Comparison of ENCODE assay signal across 39 cellular contexts in genomic region chr20:987677-988076, GRCh38. TPM values are rescaled to one million over a fixed set of nuclear protein-coding genes. Genes with fewer than 3 reads are reported as not detected.
"Had no signal": no experiment of that assay in that cellular context is flagged by ENCODE, and none has a peak within 500 bp of the region (broad histone marks: within the 10 kb centered on the region; RNA-seq: fewer than 3 reads in every experiment).

No MANE protein-coding gene starts in this region.

- H3K9me3 Mint-ChIP-seq: activated B cell treated with CpG ODN at 0.5 μM for 24 hours; activated CD4-positive, alpha-beta memory T cell treated with anti-CD3 and anti-CD28 coated beads for 36 hours; activated CD4-positive, alpha-beta T cell treated with anti-CD3 and anti-CD28 coated beads, Interleukin-2, amount 10 ng/mL, durations not matched to agents 24 days and 14 days; activated CD8-positive, alpha-beta T cell treated with anti-CD3 and anti-CD28 coated beads for 36 hours; activated naive CD4-positive, alpha-beta T cell treated with anti-CD3 and anti-CD28 coated beads for 36 hours; activated naive CD8-positive, alpha-beta T cell treated with anti-CD3 and anti-CD28 coated beads for 36 hours; activated T-cell treated with anti-CD3 and anti-CD28 coated beads, Interleukin-2, amount 50 U/mL, for 4 hours; activated T-cell treated with anti-CD3 and anti-CD28 coated beads, Interleukin-2, amount 50 U/mL, for 72 hours; activated T-helper 1 cell treated with anti-CD3 and anti-CD28 coated beads, Interleukin-12 subunit alpha, Interleukin-12 subunit beta, Interleukin-2, Interleukin-4 antibody, amounts not matched to agents 30 ng/mL and 10 ng/mL and 1 ng/mL, durations not matched to agents 14 hours and 24 hours and 36 hours; activated T-helper 17 cell treated with anti-CD3 and anti-CD28 coated beads, Interleukin-2, amount 50 U/mL, for 72 hours; T-helper 1 cell treated with Interleukin-12 subunit alpha and Interleukin-12 subunit beta and Interleukin-4 antibody, amounts not matched to agents 30 μg/mL and 1 μg/mL, for 36 hours; T-helper 2 cell treated with Interferon-gamma antibody and Interleukin-4, amounts not matched to agents 5 μg/mL and 100 μg/mL, for 36 hours had no signal

- H3K9me3 ChIP-seq: adrenal gland, body of pancreas had no signal

- ATAC-seq: activated naive CD4-positive, alpha-beta T cell treated with anti-CD3 and anti-CD28 coated beads, Interleukin-2, amount 50 U/mL, for 72 hours; activated T-cell treated with anti-CD3 and anti-CD28 coated beads, Interleukin-2, amount 50 U/mL, for 4 hours; activated T-helper 17 cell treated with anti-CD3 and anti-CD28 coated beads, Interleukin-2, amount 50 U/mL, for 72 hours; body of pancreas had no signal

- H3K4me1 ChIP-seq: adrenal gland, body of pancreas had no signal

- H3K4me3 Mint-ChIP-seq: activated B cell treated with CpG ODN at 0.5 μM for 24 hours; activated CD4-positive, alpha-beta memory T cell treated with anti-CD3 and anti-CD28 coated beads for 36 hours; activated CD4-positive, alpha-beta T cell treated with anti-CD3 and anti-CD28 coated beads, Interleukin-2, amount 10 ng/mL, durations not matched to agents 24 days and 14 days; activated CD8-positive, alpha-beta T cell treated with anti-CD3 and anti-CD28 coated beads for 36 hours; activated naive CD4-positive, alpha-beta T cell treated with anti-CD3 and anti-CD28 coated beads for 36 hours; activated naive CD8-positive, alpha-beta T cell treated with anti-CD3 and anti-CD28 coated beads for 36 hours; activated T-cell treated with anti-CD3 and anti-CD28 coated beads, Interleukin-2, amount 50 U/mL, for 4 hours; activated T-cell treated with anti-CD3 and anti-CD28 coated beads, Interleukin-2, amount 50 U/mL, for 72 hours; activated T-helper 1 cell treated with anti-CD3 and anti-CD28 coated beads, Interleukin-12 subunit alpha, Interleukin-12 subunit beta, Interleukin-2, Interleukin-4 antibody, amounts not matched to agents 30 ng/mL and 10 ng/mL and 1 ng/mL, durations not matched to agents 14 hours and 24 hours and 36 hours; activated T-helper 17 cell treated with anti-CD3 and anti-CD28 coated beads, Interleukin-2, amount 50 U/mL, for 72 hours; T-helper 1 cell treated with Interleukin-12 subunit alpha and Interleukin-12 subunit beta and Interleukin-4 antibody, amounts not matched to agents 30 μg/mL and 1 μg/mL, for 36 hours; T-helper 2 cell treated with Interferon-gamma antibody and Interleukin-4, amounts not matched to agents 5 μg/mL and 100 μg/mL, for 36 hours had no signal

- H3K4me1 Mint-ChIP-seq: activated B cell treated with CpG ODN at 0.5 μM for 24 hours; activated CD4-positive, alpha-beta T cell treated with anti-CD3 and anti-CD28 coated beads, Interleukin-2, amount 10 ng/mL, durations not matched to agents 24 days and 14 days; activated T-helper 17 cell treated with anti-CD3 and anti-CD28 coated beads, Interleukin-2, amount 50 U/mL, for 72 hours had no signal

- DNase-seq: activated B cell treated with CpG ODN at 0.5 μM for 24 hours; activated CD4-positive, alpha-beta memory T cell treated with anti-CD3 and anti-CD28 coated beads for 36 hours; activated CD4-positive, alpha-beta T cell treated with anti-CD3 and anti-CD28 coated beads for 4 hours; activated CD4-positive, alpha-beta T cell treated with anti-CD3 and anti-CD28 coated beads, Interleukin-2, amount 10 ng/mL, durations not matched to agents 24 days and 14 days; activated CD4-positive, alpha-beta T cell treated with anti-CD3 and anti-CD28 coated beads, Interleukin-2, amount 50 U/mL, for 1 hour; activated CD4-positive, alpha-beta T cell treated with anti-CD3 and anti-CD28 coated beads, Interleukin-2, amount 50 U/mL, for 4 hours; activated CD4-positive, CD25-positive, alpha-beta regulatory T cell treated with anti-CD3 and anti-CD28 coated beads, Interleukin-2, amount 50 U/mL, for 72 hours; activated CD8-positive, alpha-beta memory T cell treated with anti-CD3 and anti-CD28 coated beads, Interleukin-2, amount 50 U/mL, for 4 hours; activated effector memory CD4-positive, alpha-beta T cell treated with anti-CD3 and anti-CD28 coated beads, Interleukin-2, amount 50 U/mL, for 16 hours; activated gamma-delta T cell treated with Interleukin-2 at 50 U/mL for 16 hours; activated naive CD4-positive, alpha-beta T cell; activated naive CD4-positive, alpha-beta T cell treated with anti-CD3 and anti-CD28 coated beads for 36 hours; activated naive CD4-positive, alpha-beta T cell treated with anti-CD3 and anti-CD28 coated beads, Interleukin-2, amount 50 U/mL, for 16 hours; activated naive CD8-positive, alpha-beta T cell treated with anti-CD3 and anti-CD28 coated beads for 36 hours; activated T-cell treated with anti-CD3 and anti-CD28 coated beads for 4 hours; activated T-cell treated with anti-CD3 and anti-CD28 coated beads, Interleukin-2, amount 50 U/mL, for 1 hour; activated T-cell treated with anti-CD3 and anti-CD28 coated beads, Interleukin-2, amount 50 U/mL, for 4 hours; activated T-cell treated with anti-CD3 and anti-CD28 coated beads, Interleukin-2, amount 50 U/mL, for 72 hours; adrenal gland; amniotic stem cell; body of pancreas; brain microvascular endothelial cell; caudate nucleus; T-helper 1 cell; T-helper 2 cell; T-helper 9 cell had no signal

- H3K4me3 ChIP-seq: adrenal gland, body of pancreas, cardiac muscle cell had no signal

- H3K27me3 ChIP-seq: cardiac muscle cell had no signal

- H3K27ac Mint-ChIP-seq: activated B cell treated with CpG ODN at 0.5 μM for 24 hours; activated CD4-positive, alpha-beta memory T cell treated with anti-CD3 and anti-CD28 coated beads for 36 hours; activated CD4-positive, alpha-beta T cell treated with anti-CD3 and anti-CD28 coated beads, Interleukin-2, amount 10 ng/mL, durations not matched to agents 24 days and 14 days; activated CD8-positive, alpha-beta T cell treated with anti-CD3 and anti-CD28 coated beads for 36 hours; activated naive CD4-positive, alpha-beta T cell treated with anti-CD3 and anti-CD28 coated beads for 36 hours; activated naive CD8-positive, alpha-beta T cell treated with anti-CD3 and anti-CD28 coated beads for 36 hours; activated T-cell treated with anti-CD3 and anti-CD28 coated beads, Interleukin-2, amount 50 U/mL, for 72 hours; activated T-helper 1 cell treated with anti-CD3 and anti-CD28 coated beads, Interleukin-12 subunit alpha, Interleukin-12 subunit beta, Interleukin-2, Interleukin-4 antibody, amounts not matched to agents 30 ng/mL and 10 ng/mL and 1 ng/mL, durations not matched to agents 14 hours and 24 hours and 36 hours; activated T-helper 17 cell treated with anti-CD3 and anti-CD28 coated beads, Interleukin-2, amount 50 U/mL, for 72 hours; T-helper 1 cell treated with Interleukin-12 subunit alpha and Interleukin-12 subunit beta and Interleukin-4 antibody, amounts not matched to agents 30 μg/mL and 1 μg/mL, for 36 hours; T-helper 2 cell treated with Interferon-gamma antibody and Interleukin-4, amounts not matched to agents 5 μg/mL and 100 μg/mL, for 36 hours had no signal

- FAIRE-seq: astrocyte, bronchial epithelial cell, TTC549 had no signal

- H3K36me3 Mint-ChIP-seq: activated CD4-positive, alpha-beta memory T cell treated with anti-CD3 and anti-CD28 coated beads for 36 hours; activated naive CD4-positive, alpha-beta T cell treated with anti-CD3 and anti-CD28 coated beads, Interleukin-2, amount 50 U/mL, for 72 hours; activated naive CD8-positive, alpha-beta T cell treated with anti-CD3 and anti-CD28 coated beads for 36 hours had no signal

- H3K27ac ChIP-seq: adrenal gland, body of pancreas, brain microvascular endothelial cell, cardiac muscle cell, VCaP had no signal

- H3K36me3 ChIP-seq: adrenal gland, brain microvascular endothelial cell, cardiac muscle cell had no signal

RNA-seq across cellular contexts. Expression of gene RSPO4, which starts 14.4 kb away (rescaled TPM):
- total RNA-seq: activated CD4-positive, alpha-beta memory T cell treated with anti-CD3 and anti-CD28 coated beads for 36 hours; activated CD4-positive, alpha-beta T cell treated with anti-CD3 and anti-CD28 coated beads, Interleukin-2, amount 10 ng/mL, durations not matched to agents 24 days and 14 days; activated CD8-positive, alpha-beta memory T cell treated with anti-CD3 and anti-CD28 coated beads for 36 hours; activated CD8-positive, alpha-beta T cell treated with anti-CD3 and anti-CD28 coated beads for 36 hours; activated naive CD4-positive, alpha-beta T cell treated with anti-CD3 and anti-CD28 coated beads for 36 hours; activated naive CD4-positive, alpha-beta T cell treated with anti-CD3 and anti-CD28 coated beads, Interleukin-2, amount 50 U/mL, for 72 hours; activated naive CD8-positive, alpha-beta T cell treated with anti-CD3 and anti-CD28 coated beads for 36 hours; activated T-cell treated with anti-CD3 and anti-CD28 coated beads, Interleukin-2, amount 50 U/mL, for 4 hours; activated T-helper 1 cell treated with anti-CD3 and anti-CD28 coated beads, Interleukin-12 subunit alpha, Interleukin-12 subunit beta, Interleukin-2, Interleukin-4 antibody, amounts not matched to agents 30 ng/mL and 10 ng/mL and 1 ng/mL, durations not matched to agents 14 hours and 24 hours and 36 hours; activated T-helper 17 cell treated with anti-CD3 and anti-CD28 coated beads, Interleukin-2, amount 50 U/mL, for 72 hours; body of pancreas; bronchial epithelial cell had no signal
- polyA plus RNA-seq: aorta had no signal
